In genomic region chr1:162631546-162632233, GRCh38 we compare ENCODE assay signal across 9 cellular contexts. TPM values are rescaled to one million over a fixed set of nuclear protein-coding genes. Genes with fewer than 3 reads are reported as not detected.
DNase-seq lines count a peak whose midpoint lies in the region; ATAC-seq and TF ChIP-seq lines count a peak whose summit lies in the region.
"Had no signal": no experiment of that assay in that cellular context is flagged by ENCODE, and none has a peak within 500 bp of the region (broad histone marks: within the 10 kb centered on the region; RNA-seq: fewer than 3 reads in every experiment).

No MANE protein-coding gene starts in this region.

- H3K9me3 ChIP-seq in fibroblast of lung (ENCODE audit: control insufficient read depth, insufficient read depth, low read depth, low read length): no peaks in the 10 kb centered on the region
- no peaks in the 10 kb centered on the region for H3K9me3 ChIP-seq in osteoblast (ENCODE audit: low read depth, low read length)

- DNase-seq in AG09309 (ENCODE audit: low read depth) (no peak), OCI-M1 (lab: John Stamatoyannopoulos, UW) (peak; percentile 53), fibroblast of lung (ENCODE audit: low read depth in 2 of 2) (peak; percentile 56 to 84), osteoblast (ENCODE audit: insufficient read length, low spot score, missing footprints) (no peak), NCI-H1436 treated with DMSO at 0.1 percent for 48 hours (lab: John Stamatoyannopoulos, UW) (no peak), activated gamma-delta T cell treated with Interleukin-2 at 50 U/mL for 16 hours (no peak)
- DNase-seq: activated CD4-positive, alpha-beta T cell treated with anti-CD3 and anti-CD28 coated beads for 1 hour had no signal

- H3K4me2 ChIP-seq in fibroblast of lung (ENCODE audit: extremely low read depth, insufficient read depth, low read length): peak overlapping the region; percentile 94
- H3K4me2 ChIP-seq in osteoblast (ENCODE audit: insufficient read depth, low read length): peak overlapping the region; percentile 95

- H3K4me1 ChIP-seq in fibroblast of lung (ENCODE audit: control insufficient read depth, extremely low read depth, insufficient read depth, low read length) (peaks cover 26% of the 10 kb centered on the region), osteoblast (ENCODE audit: insufficient read depth, low read length) (peaks cover 69% of the 10 kb centered on the region)

- TF ChIP-seq CTCF in AG09309 (IDR thresholded peaks at IDR 0.05; ENCODE audit: control insufficient read depth, insufficient read depth, low read depth, low read length, missing control alignments) (no peak), fibroblast of lung (conservative IDR thresholded peaks at IDR 0.05 in 1 of 2, IDR thresholded peaks at IDR 0.05 in 1 of 2; ENCODE audit: low read depth in 1 of 2, low read length in 2 of 2) (no peak), osteoblast (IDR thresholded peaks at IDR 0.05; ENCODE audit: extremely low read depth, low read depth, low read length) (no peak)

- H3K27me3 ChIP-seq in fibroblast of lung (ENCODE audit: control insufficient read depth, insufficient read depth, low read length) (no peaks in the 10 kb centered on the region), osteoblast (ENCODE audit: insufficient read depth, low read length) (no peaks in the 10 kb centered on the region)

- no peaks in the 10 kb centered on the region for H3K36me3 ChIP-seq in fibroblast of lung (ENCODE audit: control insufficient read depth, insufficient read depth, low read length)
- H3K36me3 ChIP-seq in osteoblast (ENCODE audit: insufficient read depth, low read length): no peaks in the 10 kb centered on the region

- H4K20me1 ChIP-seq in fibroblast of lung (ENCODE audit: control insufficient read depth, extremely low read depth, insufficient read depth, low read length) (no peaks in the 10 kb centered on the region), osteoblast (ENCODE audit: insufficient read depth, low read length) (peaks cover 27% of the 10 kb centered on the region)

- no peak overlapping the region for H2AFZ ChIP-seq in fibroblast of lung (ENCODE audit: low read length)
- H2AFZ ChIP-seq in osteoblast (ENCODE audit: low read length): peak overlapping the region; percentile 39

- peak overlapping the region; percentile 85 for H3K4me3 ChIP-seq in AG09309 (ENCODE audit: control insufficient read depth, low read depth, low read length)
- H3K4me3 ChIP-seq in fibroblast of lung (replicated peaks in 1 of 4; ENCODE audit: control extremely low read depth in 1 of 4, insufficient read depth in 1 of 4, low read depth in 3 of 4, low read length in 4 of 4): peak overlapping the region; percentile 52 to 98 (median 90)
- H3K4me3 ChIP-seq in osteoblast (ENCODE audit: insufficient read depth, low read length): peak overlapping the region; percentile 79

- peak overlapping the region; percentile 89 for H3K27ac ChIP-seq in fibroblast of lung (ENCODE audit: insufficient read depth, low read length)
- H3K27ac ChIP-seq in osteoblast (ENCODE audit: low read depth, low read length): peak overlapping the region; percentile 96

- peaks cover 42% of the 10 kb centered on the region for H3K79me2 ChIP-seq in fibroblast of lung (ENCODE audit: control insufficient read depth, insufficient read depth, low read length)
- peaks cover 42% of the 10 kb centered on the region for H3K79me2 ChIP-seq in osteoblast (ENCODE audit: insufficient read depth, low read length)

- H3K9ac ChIP-seq in fibroblast of lung (ENCODE audit: insufficient read depth, low read length): peak overlapping the region; percentile 63

- ATAC-seq in HG02759 (IDR thresholded peaks at IDR 0.05; ENCODE audit: unreplicated experiment) (no peak), HG03139 (IDR thresholded peaks at IDR 0.05; ENCODE audit: unreplicated experiment) (no peak)

RNA-seq across cellular contexts. Expression of gene DDR2, which starts 0.6 kb away (rescaled TPM):
- 252 and 303 TPM in 2 replicates for total RNA-seq in fibroblast of lung
- 144 and 192 TPM in 2 replicates for polyA plus RNA-seq in fibroblast of lung
- 65.9 and 114 TPM in 2 replicates for polyA plus RNA-seq in fibroblast of lung (2012)
- 313 and 334 TPM in 2 replicates for polyA minus RNA-seq in fibroblast of lung (ENCODE audit: low replicate concordance)
- total RNA-seq in osteoblast: 363 and 384 TPM in 2 replicates

Comparison
In these comparisons a context has a peak if more than half of its experiments do, and no peak if none do; other contexts are left out.
1. DNase-seq: peak in OCI-M1 (single experiment) and fibroblast of lung (2 of 2); none in AG09309 (single experiment), osteoblast (single experiment), NCI-H1436 treated with DMSO at 0.1 percent for 48 hours (single experiment) and activated gamma-delta T cell treated with Interleukin-2 at 50 U/mL for 16 hours (single experiment).
2. Peak in every context shown above with its lines, with median percentiles within 50 percentile points of each other: H3K4me3 ChIP-seq.